ENCODE assay signal across 1 cellular context in genomic region chr18:31919366-31919765, GRCh38.
A peak's percentile ranks its signal among the peaks of the same experiment; 100 is the strongest.
TF ChIP-seq lines count a peak whose summit lies in the region.

No MANE protein-coding gene starts in this region.

TF ChIP-seq in HEK293, 187 proteins besides CTCF, POLR2A, EP300 and RAD21 (continued from another document):
- peak; percentile 33; the same call in 1 of the 2 replicates for TF ChIP-seq REST (tag by site-specific recombination; IDR thresholded peaks at IDR 0.05)
- TF ChIP-seq ZNF664 (tag by site-specific recombination; IDR thresholded peaks at IDR 0.05), result peak; percentile 54; the same call in 1 of the 2 replicates
- 0 out of 2 replicates have a peak, but pooled peaks have one; percentile 36 for TF ChIP-seq ZNF558 (tag by site-specific recombination; IDR thresholded peaks at IDR 0.05)
- peak; percentile 73 for TF ChIP-seq ZNF426 (tag by site-specific recombination; IDR thresholded peaks at IDR 0.05)
- 0 out of 2 replicates have a peak, but pooled peaks have one; percentile 22 for TF ChIP-seq ZNF19 (tag by site-specific recombination; IDR thresholded peaks at IDR 0.05; ENCODE audit: low read depth)
- 0 out of 2 replicates have a peak, but pooled peaks have one; percentile 28 for TF ChIP-seq ZNF791 (tag by site-specific recombination; IDR thresholded peaks at IDR 0.05)
- peak; percentile 24; the same call in 1 of the 2 replicates for TF ChIP-seq ZNF223 (tag by site-specific recombination; IDR thresholded peaks at IDR 0.05)
- TF ChIP-seq ZXDB (tag by site-specific recombination; IDR thresholded peaks at IDR 0.05), result peak; percentile 49
- TF ChIP-seq ZFP3 (tag by site-specific recombination; IDR thresholded peaks at IDR 0.05; ENCODE audit: low read depth), result 0 out of 2 replicates have a peak, but pooled peaks have one; percentile 37
